ENCODE assay signal across 13 cellular contexts in the genomic region with DNA sequence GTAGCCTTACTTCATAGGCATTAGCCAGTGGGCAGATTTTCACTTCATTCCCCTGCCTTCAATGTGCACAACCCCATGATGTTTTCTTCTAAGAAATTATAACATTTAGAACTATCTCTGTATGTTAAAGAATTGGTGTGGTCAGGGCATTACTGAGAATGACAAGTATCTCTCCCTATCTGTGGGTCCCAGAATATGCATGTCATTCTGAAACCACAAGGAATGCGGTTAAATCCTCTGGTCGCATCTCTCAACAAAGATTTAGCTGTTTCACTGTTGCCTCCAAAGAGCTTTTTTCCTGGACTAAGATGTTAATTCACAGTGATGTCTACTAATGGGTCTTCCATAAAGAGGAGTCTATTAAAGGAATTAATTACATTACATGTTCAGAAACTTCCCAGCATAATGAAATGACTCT.
DNase-seq lines count a peak whose midpoint lies in the region; ATAC-seq and TF ChIP-seq lines count a peak whose summit lies in the region.
"Had no signal": no experiment of that assay in that cellular context is flagged by ENCODE, and none has a peak within 500 bp of the region (broad histone marks: within the 10 kb centered on the region; RNA-seq: fewer than 3 reads in every experiment).

No MANE protein-coding gene starts in this region.

- H3K27ac ChIP-seq in sigmoid colon: no peak overlapping the region

- peak in 1 of 2 donors; percentile 22 for DNase-seq in activated T-cell treated with anti-CD3 and anti-CD28 coated beads, Interleukin-2, amount 50 U/mL, for 72 hours
- DNase-seq in activated T-cell treated with anti-CD3 and anti-CD28 coated beads for 4 hours (no peak), SW480 (ENCODE audit: low spot score) (peak; percentile 53), choroid plexus epithelial cell (ENCODE audit: low read depth) (peak; percentile 76), GM19240 (ENCODE audit: insufficient read length, low spot score) (no peak), sigmoid colon (no peak)
- peak in 1 of 2 donors; percentile 37 for DNase-seq in stimulated activated naive CD8-positive, alpha-beta T cell treated with anti-CD3 and anti-CD28 coated beads, Interleukin-15, amount 100 ng/mL, for 72 hours
- DNase-seq: cerebellar nuclear complex; Kasumi-1; kidney glomerular epithelial cell; NCI-H524; stimulated activated naive CD4-positive, alpha-beta T cell treated with Interleukin-2 at 50 U/mL for 16 hours had no signal

- H3K36me3 ChIP-seq in sigmoid colon: no peaks in the 10 kb centered on the region

- no peak overlapping the region for H3K4me3 ChIP-seq in choroid plexus epithelial cell (ENCODE audit: low read depth, low read length)
- H3K4me3 ChIP-seq in sigmoid colon: no peak overlapping the region

- TF ChIP-seq CTCF in choroid plexus epithelial cell (conservative IDR thresholded peaks at IDR 0.05; ENCODE audit: low read depth, low read length) (no peak), sigmoid colon (IDR thresholded peaks at IDR 0.05) (no peak)

- WGBS in sigmoid colon, 2 donors: 58 to 90% methylated on average over 2 of the region's 2 CpGs

- no peak for TF ChIP-seq EP300 in sigmoid colon (IDR thresholded peaks at IDR 0.05)

- intact Hi-C loops in sigmoid colon (cut with DNase I): no loop called here

- H3K36me3 Mint-ChIP-seq in activated T-cell treated with anti-CD3 and anti-CD28 coated beads, Interleukin-2, amount 50 U/mL, for 72 hours (ENCODE audit: insufficient read depth in 2 of 2): no peaks in the 10 kb centered on the region

- no peaks in the 10 kb centered on the region for H3K27me3 ChIP-seq in sigmoid colon

- peak; percentile 76 to 80 for ATAC-seq in activated T-cell treated with anti-CD3 and anti-CD28 coated beads, Interleukin-2, amount 50 U/mL, for 72 hours (replicated peaks in 1 of 2)
- peak; percentile 83 for ATAC-seq in stimulated activated naive CD8-positive, alpha-beta T cell treated with anti-CD3 and anti-CD28 coated beads, Interleukin-15, amount 100 ng/mL, for 72 hours
- no peak for ATAC-seq in GM18867 (IDR thresholded peaks at IDR 0.05; ENCODE audit: unreplicated experiment)

- TF ChIP-seq POLR2A in sigmoid colon (IDR thresholded peaks at IDR 0.05): no peak

- H3K9me3 Mint-ChIP-seq in activated T-cell treated with anti-CD3 and anti-CD28 coated beads, Interleukin-2, amount 50 U/mL, for 72 hours: no peaks in the 10 kb centered on the region
- no peaks in the 10 kb centered on the region for H3K9me3 Mint-ChIP-seq in stimulated activated naive CD8-positive, alpha-beta T cell treated with anti-CD3 and anti-CD28 coated beads, Interleukin-15, amount 100 ng/mL, for 72 hours

- H3K4me1 ChIP-seq in sigmoid colon: no peaks in the 10 kb centered on the region

- H3K4me3 Mint-ChIP-seq in activated T-cell treated with anti-CD3 and anti-CD28 coated beads, Interleukin-2, amount 50 U/mL, for 72 hours: peak overlapping the region; percentile 40 to 76
- peak overlapping the region; percentile 48 to 77 for H3K4me3 Mint-ChIP-seq in stimulated activated naive CD8-positive, alpha-beta T cell treated with anti-CD3 and anti-CD28 coated beads, Interleukin-15, amount 100 ng/mL, for 72 hours

- H3K27me3 Mint-ChIP-seq in activated T-cell treated with anti-CD3 and anti-CD28 coated beads, Interleukin-2, amount 50 U/mL, for 72 hours (ENCODE audit: low read depth): no peaks in the 10 kb centered on the region
- no peaks in the 10 kb centered on the region for H3K27me3 Mint-ChIP-seq in stimulated activated naive CD8-positive, alpha-beta T cell treated with anti-CD3 and anti-CD28 coated beads, Interleukin-15, amount 100 ng/mL, for 72 hours

- H3K9me3 ChIP-seq in sigmoid colon: no peaks in the 10 kb centered on the region

- peaks cover 92% of the 10 kb centered on the region for H3K4me1 Mint-ChIP-seq in activated T-cell treated with anti-CD3 and anti-CD28 coated beads, Interleukin-2, amount 50 U/mL, for 72 hours (ENCODE audit: low read depth)
- peaks cover 96% of the 10 kb centered on the region for H3K4me1 Mint-ChIP-seq in stimulated activated naive CD8-positive, alpha-beta T cell treated with anti-CD3 and anti-CD28 coated beads, Interleukin-15, amount 100 ng/mL, for 72 hours

- H3K27ac Mint-ChIP-seq in activated T-cell treated with anti-CD3 and anti-CD28 coated beads, Interleukin-2, amount 50 U/mL, for 72 hours: peak overlapping the region; percentile 97
- peak overlapping the region; percentile 92 to 99 for H3K27ac Mint-ChIP-seq in stimulated activated naive CD8-positive, alpha-beta T cell treated with anti-CD3 and anti-CD28 coated beads, Interleukin-15, amount 100 ng/mL, for 72 hours

Comparison
In these comparisons a context has a peak if more than half of its experiments do, and no peak if none do; other contexts are left out.
1. DNase-seq: peak in SW480 (single experiment) and choroid plexus epithelial cell (single experiment); none in activated T-cell treated with anti-CD3 and anti-CD28 coated beads for 4 hours (single experiment), GM19240 (single experiment) and sigmoid colon (single experiment).